13 cellular contexts compared by ENCODE assay signal in genomic region chr1:26717066-26717465, GRCh38. TPM values are rescaled to one million over a fixed set of nuclear protein-coding genes. Genes with fewer than 3 reads are reported as not detected.
A peak's percentile ranks its signal among the peaks of the same experiment; 100 is the strongest.
DNase-seq lines count a peak whose midpoint lies in the region; ATAC-seq and TF ChIP-seq lines count a peak whose summit lies in the region.
"Had no signal": no experiment of that assay in that cellular context is flagged by ENCODE, and none has a peak within 500 bp of the region (broad histone marks: within the 10 kb centered on the region; RNA-seq: fewer than 3 reads in every experiment).

No MANE protein-coding gene starts in this region.

- no peak for TF ChIP-seq CTCF in fibroblast of the aortic adventitia (IDR thresholded peaks at IDR 0.05; ENCODE audit: insufficient read depth, low read length)

- POLR2A ChIA-PET in T-cell (lab: Charles Lee) = interaction anchor here in 1 of 2 donors (0.6 to 1.5 kb wide), 4 partner anchors 13 to 757 kb away, joined by 3 to 11 read pairs (median 3); no protein-coding TSS in a partner anchor

- H3K27me3 Mint-ChIP-seq in activated T-cell treated with anti-CD3 and anti-CD28 coated beads, Interleukin-2, amount 50 U/mL, for 72 hours (ENCODE audit: low read depth) = no peaks in the 10 kb centered on the region
- H3K27me3 Mint-ChIP-seq in activated T-cell treated with anti-CD3 and anti-CD28 coated beads, Interleukin-2, amount 50 U/mL, for 4 hours (ENCODE audit: low read depth) = no peaks in the 10 kb centered on the region
- H3K27me3 Mint-ChIP-seq in T-cell = no peaks in the 10 kb centered on the region

- CTCF ChIA-PET in T-cell (lab: Charles Lee) = interaction anchor here in 1 of 2 donors (0.6 to 1.1 kb wide), 2 partner anchors 14 to 1000 kb away, joined by 3 to 4 read pairs; no protein-coding TSS in a partner anchor

- peaks cover 6 to 17% of the 10 kb centered on the region in 2 donors for H3K36me3 Mint-ChIP-seq in activated T-cell treated with anti-CD3 and anti-CD28 coated beads, Interleukin-2, amount 50 U/mL, for 72 hours (ENCODE audit: insufficient read depth in 2 of 2)
- H3K36me3 Mint-ChIP-seq in activated T-cell treated with anti-CD3 and anti-CD28 coated beads, Interleukin-2, amount 50 U/mL, for 4 hours (ENCODE audit: insufficient read depth) = peaks cover 16% of the 10 kb centered on the region
- peaks cover 25% of the 10 kb centered on the region for H3K36me3 Mint-ChIP-seq in T-cell
- H3K36me3 Mint-ChIP-seq in stimulated activated effector memory CD8-positive, alpha-beta T cell treated with anti-CD3 and anti-CD28 coated beads, Interleukin-12 subunit alpha, Interleukin-12 subunit beta, amount 100 ng/mL, for 72 hours = peaks cover 84% of the 10 kb centered on the region

- peak overlapping the region; percentile 54 for H3K27ac Mint-ChIP-seq in activated T-cell treated with anti-CD3 and anti-CD28 coated beads, Interleukin-2, amount 50 U/mL, for 72 hours
- H3K27ac Mint-ChIP-seq in T-cell = peak overlapping the region; percentile 64 to 89
- peak overlapping the region; percentile 78 for H3K27ac Mint-ChIP-seq in stimulated activated effector memory CD8-positive, alpha-beta T cell treated with anti-CD3 and anti-CD28 coated beads, Interleukin-12 subunit alpha, Interleukin-12 subunit beta, amount 100 ng/mL, for 72 hours

- peak overlapping the region in 1 of 2 donors; percentile 30 for H3K4me3 Mint-ChIP-seq in activated T-cell treated with anti-CD3 and anti-CD28 coated beads, Interleukin-2, amount 50 U/mL, for 72 hours
- H3K4me3 Mint-ChIP-seq in activated T-cell treated with anti-CD3 and anti-CD28 coated beads, Interleukin-2, amount 50 U/mL, for 4 hours = no peak overlapping the region
- peak overlapping the region in 1 of 3 donors; percentile 34 for H3K4me3 Mint-ChIP-seq in T-cell
- no peak overlapping the region for H3K4me3 Mint-ChIP-seq in stimulated activated effector memory CD8-positive, alpha-beta T cell treated with anti-CD3 and anti-CD28 coated beads, Interleukin-12 subunit alpha, Interleukin-12 subunit beta, amount 100 ng/mL, for 72 hours

- no peak overlapping the region for H3K4me3 ChIP-seq in fibroblast of the aortic adventitia (ENCODE audit: low read depth, low read length)
- H3K4me3 ChIP-seq: heart right ventricle, sigmoid colon had no signal

- no peak for DNase-seq in activated T-cell treated with anti-CD3 and anti-CD28 coated beads, Interleukin-2, amount 50 U/mL, for 72 hours
- DNase-seq in activated T-cell treated with anti-CD3 and anti-CD28 coated beads, Interleukin-2, amount 50 U/mL, for 4 hours = no peak
- DNase-seq in T-cell (no peak), fibroblast of the aortic adventitia (ENCODE audit: low read depth) (peak; percentile 80), NCI-H1436 treated with DMSO at 0.1 percent for 48 hours (lab: John Stamatoyannopoulos, UW) (no peak), cortex of kidney (lab: John Stamatoyannopoulos, UW) (no peak)
- DNase-seq in stimulated activated effector memory CD8-positive, alpha-beta T cell treated with anti-CD3 and anti-CD28 coated beads, Interleukin-12 subunit alpha, Interleukin-12 subunit beta, amount 100 ng/mL, for 72 hours (ENCODE audit: low spot score in 2 of 2) = no peak
- DNase-seq: HCEC 1CT, heart right ventricle, mesendoderm, NCI-H774, sigmoid colon had no signal

- H3K9me3 Mint-ChIP-seq in activated T-cell treated with anti-CD3 and anti-CD28 coated beads, Interleukin-2, amount 50 U/mL, for 72 hours = no peaks in the 10 kb centered on the region
- H3K9me3 Mint-ChIP-seq in activated T-cell treated with anti-CD3 and anti-CD28 coated beads, Interleukin-2, amount 50 U/mL, for 4 hours = no peaks in the 10 kb centered on the region
- H3K9me3 Mint-ChIP-seq in T-cell = no peaks in the 10 kb centered on the region
- no peaks in the 10 kb centered on the region for H3K9me3 Mint-ChIP-seq in stimulated activated effector memory CD8-positive, alpha-beta T cell treated with anti-CD3 and anti-CD28 coated beads, Interleukin-12 subunit alpha, Interleukin-12 subunit beta, amount 100 ng/mL, for 72 hours

- no peak for ATAC-seq in activated T-cell treated with anti-CD3 and anti-CD28 coated beads, Interleukin-2, amount 50 U/mL, for 72 hours (replicated peaks in 1 of 2)
- no peak for ATAC-seq in activated T-cell treated with anti-CD3 and anti-CD28 coated beads, Interleukin-2, amount 50 U/mL, for 4 hours
- ATAC-seq in T-cell (replicated peaks in 1 of 4) (no peak), GM19467 (IDR thresholded peaks at IDR 0.05; ENCODE audit: unreplicated experiment) (no peak)
- ATAC-seq in stimulated activated effector memory CD8-positive, alpha-beta T cell treated with anti-CD3 and anti-CD28 coated beads, Interleukin-12 subunit alpha, Interleukin-12 subunit beta, amount 100 ng/mL, for 72 hours = no peak

- peaks cover 81% of the 10 kb centered on the region for H3K4me1 Mint-ChIP-seq in activated T-cell treated with anti-CD3 and anti-CD28 coated beads, Interleukin-2, amount 50 U/mL, for 72 hours (ENCODE audit: low read depth)
- H3K4me1 Mint-ChIP-seq in activated T-cell treated with anti-CD3 and anti-CD28 coated beads, Interleukin-2, amount 50 U/mL, for 4 hours (ENCODE audit: low read depth) = peaks cover 89% of the 10 kb centered on the region
- peaks cover 90 to 94% (median 92%) of the 10 kb centered on the region in 3 donors for H3K4me1 Mint-ChIP-seq in T-cell
- H3K4me1 Mint-ChIP-seq in stimulated activated effector memory CD8-positive, alpha-beta T cell treated with anti-CD3 and anti-CD28 coated beads, Interleukin-12 subunit alpha, Interleukin-12 subunit beta, amount 100 ng/mL, for 72 hours = peaks cover 86% of the 10 kb centered on the region

RNA-seq across cellular contexts. Expression of gene ARID1A, which starts 21.3 kb away (rescaled TPM):
- 10 to 100 TPM; 95.1 to 97.3 TPM for total RNA-seq in activated T-cell treated with anti-CD3 and anti-CD28 coated beads, Interleukin-2, amount 50 U/mL, for 72 hours
- 10 to 100 TPM; 85.0 to 92.7 (median 91.1) TPM for total RNA-seq in activated T-cell treated with anti-CD3 and anti-CD28 coated beads, Interleukin-2, amount 50 U/mL, for 4 hours
- total RNA-seq in T-cell (100 to 1,000 TPM; 122 to 148 (median 126) TPM), fibroblast of the aortic adventitia (ENCODE audit: low replicate concordance) (17.4 and 26.9 TPM in 2 replicates)
